ENCODE assay signal across 13 cellular contexts in the genomic region with DNA sequence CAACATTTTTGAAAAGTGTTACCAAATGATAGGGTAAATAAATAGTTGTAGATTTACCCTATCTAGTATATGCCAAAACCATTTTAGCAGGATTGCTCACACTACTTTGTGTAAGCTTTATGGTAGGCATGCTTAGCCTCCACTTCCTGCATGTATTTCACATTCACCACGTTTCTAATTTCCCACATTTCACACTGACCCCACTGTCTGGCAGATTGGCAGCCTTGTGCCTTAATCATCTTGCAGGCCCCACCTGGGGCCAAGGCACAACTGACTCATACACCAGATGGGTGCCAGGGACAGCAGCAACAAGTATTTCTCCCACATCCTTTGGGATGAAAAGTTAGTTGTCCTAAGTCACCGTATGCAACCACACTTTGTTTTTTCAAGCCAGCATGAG. TPM values are rescaled to one million over a fixed set of nuclear protein-coding genes. Genes with fewer than 3 reads are reported as not detected.
A peak's percentile ranks its signal among the peaks of the same experiment; 100 is the strongest.
DNase-seq lines count a peak whose midpoint lies in the region; ATAC-seq and TF ChIP-seq lines count a peak whose summit lies in the region.
"Had no signal": no experiment of that assay in that cellular context is flagged by ENCODE, and none has a peak within 500 bp of the region (broad histone marks: within the 10 kb centered on the region; RNA-seq: fewer than 3 reads in every experiment).

No MANE protein-coding gene starts in this region.

- peaks cover 15% of the 10 kb centered on the region for H3K27me3 Mint-ChIP-seq in activated T-helper 17 cell treated with anti-CD3 and anti-CD28 coated beads, Interleukin-2, amount 50 U/mL, for 72 hours

- no peaks in the 10 kb centered on the region for H3K36me3 Mint-ChIP-seq in activated T-helper 17 cell treated with anti-CD3 and anti-CD28 coated beads, Interleukin-2, amount 50 U/mL, for 72 hours (ENCODE audit: low read depth)

- H3K9me3 Mint-ChIP-seq in activated T-helper 17 cell treated with anti-CD3 and anti-CD28 coated beads, Interleukin-2, amount 50 U/mL, for 72 hours, result peaks cover under 1% of the 10 kb centered on the region

- no peak overlapping the region for H3K27ac Mint-ChIP-seq in activated T-helper 17 cell treated with anti-CD3 and anti-CD28 coated beads, Interleukin-2, amount 50 U/mL, for 72 hours
- H3K27ac Mint-ChIP-seq: activated CD4-positive, alpha-beta memory T cell treated with anti-CD3 and anti-CD28 coated beads, Interleukin-2, amount 10 ng/mL, durations not matched to agents 7 days and 5 days had no signal

- H3K4me1 Mint-ChIP-seq in activated T-helper 17 cell treated with anti-CD3 and anti-CD28 coated beads, Interleukin-2, amount 50 U/mL, for 72 hours, result no peaks in the 10 kb centered on the region
- H3K4me1 Mint-ChIP-seq: activated CD4-positive, alpha-beta memory T cell treated with anti-CD3 and anti-CD28 coated beads, Interleukin-2, amount 10 ng/mL, durations not matched to agents 7 days and 5 days had no signal

- DNase-seq in DMS 273 treated with DMSO at 0.1 percent for 48 hours (lab: John Stamatoyannopoulos, UW), result peak; percentile 69
- DNase-seq in LHCN-M2 (ENCODE audit: low read depth), result peak; percentile 95
- peak; percentile 91 for DNase-seq in astrocyte of the spinal cord (ENCODE audit: low read depth, low spot score)
- peak; percentile 41 to 85 for DNase-seq in lung microvascular endothelial cell (ENCODE audit: low read depth in 2 of 2)
- no peak for DNase-seq in NCI-H526 treated with DMSO at 0.1 percent for 48 hours (lab: John Stamatoyannopoulos, UW)
- no peak for DNase-seq in middle frontal gyrus (ENCODE audit: extremely low spot score, low spot score)
- DNase-seq: activated CD4-positive, alpha-beta memory T cell treated with anti-CD3 and anti-CD28 coated beads, Interleukin-2, amount 10 ng/mL, durations not matched to agents 7 days and 5 days; central memory CD4-positive, alpha-beta T cell; hypothalamus; NCI-H1105; SHP77 treated with DMSO at 0.1 percent for 48 hours had no signal

- ATAC-seq in GM19397 (IDR thresholded peaks at IDR 0.05; ENCODE audit: unreplicated experiment), result no peak
- ATAC-seq in activated T-helper 17 cell treated with anti-CD3 and anti-CD28 coated beads, Interleukin-2, amount 50 U/mL, for 72 hours (replicated peaks), result no peak

- no peak overlapping the region for H3K4me3 ChIP-seq in astrocyte of the spinal cord (ENCODE audit: low read depth, low read length)

- in situ Hi-C loops in astrocyte of the spinal cord (cut with HindIII; ENCODE audit: low sequenced_read_pairs), result no loop called here

- TF ChIP-seq CTCF in astrocyte of the spinal cord (IDR thresholded peaks at IDR 0.05; ENCODE audit: low read depth, low read length), result no peak

- no peak overlapping the region for H3K4me3 Mint-ChIP-seq in activated T-helper 17 cell treated with anti-CD3 and anti-CD28 coated beads, Interleukin-2, amount 50 U/mL, for 72 hours
- H3K4me3 Mint-ChIP-seq: activated CD4-positive, alpha-beta memory T cell treated with anti-CD3 and anti-CD28 coated beads, Interleukin-2, amount 10 ng/mL, durations not matched to agents 7 days and 5 days had no signal

RNA-seq across cellular contexts. Expression of a gene that starts 21.2 kb away (rescaled TPM):
- total RNA-seq in LHCN-M2 (2014; rRNA removed) (199 and 222 TPM in 2 replicates), lung microvascular endothelial cell (6.0 and 17.7 TPM in 2 replicates)
- polyA plus RNA-seq in LHCN-M2 (2012), result 29.3 TPM
- total RNA-seq in activated T-helper 17 cell treated with anti-CD3 and anti-CD28 coated beads, Interleukin-2, amount 50 U/mL, for 72 hours, result 10 to 100 TPM; 69.7 to 79.4 TPM

RNA-seq across cellular contexts. Expression of a gene that starts 30.4 kb away (rescaled TPM):
- total RNA-seq in LHCN-M2 (2014; rRNA removed) (40.1 and 47.7 TPM in 2 replicates), lung microvascular endothelial cell (57.1 and 71.8 TPM in 2 replicates)
- 28.2 TPM for polyA plus RNA-seq in LHCN-M2 (2012)
- total RNA-seq in activated T-helper 17 cell treated with anti-CD3 and anti-CD28 coated beads, Interleukin-2, amount 50 U/mL, for 72 hours, result under 1 TPM; 0.66 to 0.89 TPM

Comparison
In these comparisons a context has a peak if more than half of its experiments do, and no peak if none do; other contexts are left out.
1. DNase-seq: peak in DMS 273 treated with DMSO at 0.1 percent for 48 hours (single experiment), LHCN-M2 (single experiment), astrocyte of the spinal cord (single experiment) and lung microvascular endothelial cell (2 of 2); none in NCI-H526 treated with DMSO at 0.1 percent for 48 hours (single experiment) and middle frontal gyrus (single experiment).
2. RNA of a gene that starts 30.4 kb away (total RNA-seq): 57.1 to 71.8 TPM in lung microvascular endothelial cell and 40.1 to 47.7 TPM in LHCN-M2; 0.66 to 0.89 TPM in activated T-helper 17 cell treated with anti-CD3 and anti-CD28 coated beads, Interleukin-2, amount 50 U/mL, for 72 hours; every median in the first group is over 10 times any median in the second.